14 cellular contexts compared by ENCODE assay signal in the genomic region with DNA sequence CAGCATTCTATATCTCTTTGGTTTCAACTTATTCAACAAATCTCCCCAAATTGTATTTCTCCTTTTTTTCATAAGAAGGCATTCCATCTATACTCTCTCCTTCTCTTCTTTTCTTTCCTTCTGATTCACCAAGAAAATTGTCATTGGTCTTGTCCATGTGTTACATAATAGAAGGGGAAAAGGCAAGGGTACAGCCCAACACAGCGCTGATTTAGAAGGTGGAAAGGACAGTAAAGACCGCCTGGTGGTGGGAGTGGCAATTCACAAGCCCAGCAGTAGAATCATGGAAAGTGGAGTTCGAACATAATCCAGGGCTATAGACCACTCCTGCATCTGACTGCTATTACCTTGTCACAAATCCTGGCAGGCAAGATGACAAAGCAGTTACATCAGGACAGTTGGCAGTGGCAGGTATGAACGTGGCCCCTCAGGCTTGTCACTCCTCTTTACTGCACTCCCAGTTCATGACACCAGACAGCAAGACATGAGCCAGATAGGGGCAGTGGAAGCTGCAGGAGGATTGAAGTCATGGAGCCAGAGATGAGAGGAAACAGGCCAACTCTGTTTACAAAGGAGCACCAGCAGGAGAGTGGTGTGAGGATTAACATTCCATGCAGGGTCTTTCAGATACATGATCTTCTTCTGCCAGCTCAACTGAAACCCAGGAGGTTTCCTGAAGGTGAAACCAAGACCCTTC. TPM values are rescaled to one million over a fixed set of nuclear protein-coding genes. Genes with fewer than 3 reads are reported as not detected.
A peak's percentile ranks its signal among the peaks of the same experiment; 100 is the strongest.
DNase-seq lines count a peak whose midpoint lies in the region; ATAC-seq and TF ChIP-seq lines count a peak whose summit lies in the region.
"Had no signal": no experiment of that assay in that cellular context is flagged by ENCODE, and none has a peak within 500 bp of the region (broad histone marks: within the 10 kb centered on the region; RNA-seq: fewer than 3 reads in every experiment).

No MANE protein-coding gene starts in this region.

- peaks cover 0 to 8% of the 10 kb centered on the region in 2 experiments; a peak in 1 of 4 replicates for H3K4me1 ChIP-seq in SK-N-SH (ENCODE audit: control insufficient read depth in 1 of 2, insufficient read depth in 2 of 2, low read depth in 1 of 2, low read length in 1 of 2)

- H3K36me3 ChIP-seq in SK-N-SH (replicated peaks in 1 of 2; ENCODE audit: control insufficient read depth in 1 of 2, insufficient read depth in 2 of 2, low read length in 1 of 2) = no peaks in the 10 kb centered on the region

- WGBS in SK-N-SH (ENCODE audit: low lambda C conversion rate) = 36% methylated on average over 4 of the region's 4 CpGs

- CTCF ChIA-PET in activated CD8-positive, alpha-beta T cell treated with anti-CD3 and anti-CD28 coated beads for 36 hours (lab: Charles Lee) = interaction anchor here (1.0 to 11.1 kb wide), 7 partner anchors 44 to 156 kb away, joined by 3 to 360 read pairs (median 43); no protein-coding TSS in a partner anchor
- CTCF ChIA-PET in activated CD8-positive, alpha-beta T cell treated with anti-CD3 and anti-CD28 coated beads, Interleukin-2, amount 10 ng/mL, durations not matched to agents 7 days and 5 days (lab: Charles Lee) = interaction anchor here (1.1 to 18.3 kb wide), 11 partner anchors 16 to 167 kb away, joined by 3 to 555 read pairs (median 60); no protein-coding TSS in a partner anchor
- CTCF ChIA-PET in WTC11 (lab: Charles Lee) (interaction anchor here (0.6 to 4.1 kb wide), 5 partner anchors 14 to 652 kb away, joined by 3 to 54 read pairs (median 4); no protein-coding TSS in a partner anchor), SK-N-SH (lab: Yijun Ruan, JAX) (no interaction called here)

- no peak for TF ChIP-seq CTCF in activated CD8-positive, alpha-beta T cell treated with anti-CD3 and anti-CD28 coated beads for 36 hours (IDR thresholded peaks at IDR 0.05)
- TF ChIP-seq CTCF in WTC11 (IDR thresholded peaks at IDR 0.05) (no peak), SK-N-SH (IDR thresholded peaks at IDR 0.05) (no peak)

- H3K27me3 Mint-ChIP-seq in activated CD8-positive, alpha-beta T cell treated with anti-CD3 and anti-CD28 coated beads for 36 hours = no peaks in the 10 kb centered on the region
- H3K27me3 Mint-ChIP-seq in activated CD8-positive, alpha-beta T cell treated with anti-CD3 and anti-CD28 coated beads, Interleukin-2, amount 10 ng/mL, durations not matched to agents 7 days and 5 days (ENCODE audit: low read depth) = no peaks in the 10 kb centered on the region
- peaks cover 31% of the 10 kb centered on the region for H3K27me3 Mint-ChIP-seq in WTC11 (ENCODE audit: low read depth)
- no peaks in the 10 kb centered on the region for H3K27me3 Mint-ChIP-seq in stimulated activated naive B cell treated with anti-CD40 and anti-IgM and Interleukin-4, amounts not matched to agents 10 μg/mL and 1 μg/mL and 100 μg/mL, for 72 hours
- H3K27me3 Mint-ChIP-seq: activated naive CD8-positive, alpha-beta T cell treated with anti-CD3 and anti-CD28 coated beads, Interleukin-2, amount 10 ng/mL, durations not matched to agents 7 days and 5 days had no signal

- no peak for TF ChIP-seq RAD21 in SK-N-SH (IDR thresholded peaks at IDR 0.05; ENCODE audit: low read length)

- no peaks in the 10 kb centered on the region for H3K79me2 ChIP-seq in SK-N-SH (ENCODE audit: insufficient read depth)

- H3K4me2 ChIP-seq in SK-N-SH = no peak overlapping the region

- H3K27me3 ChIP-seq in SK-N-SH (ENCODE audit: insufficient read depth) = no peaks in the 10 kb centered on the region; the same call in 1 of the 2 replicates

- H3K9me3 Mint-ChIP-seq in activated CD8-positive, alpha-beta T cell treated with anti-CD3 and anti-CD28 coated beads for 36 hours = peaks cover 2% of the 10 kb centered on the region
- no peaks in the 10 kb centered on the region for H3K9me3 Mint-ChIP-seq in activated CD8-positive, alpha-beta T cell treated with anti-CD3 and anti-CD28 coated beads, Interleukin-2, amount 10 ng/mL, durations not matched to agents 7 days and 5 days (ENCODE audit: insufficient read depth)
- no peaks in the 10 kb centered on the region for H3K9me3 Mint-ChIP-seq in WTC11
- H3K9me3 Mint-ChIP-seq in stimulated activated naive B cell treated with anti-CD40 and anti-IgM and Interleukin-4, amounts not matched to agents 10 μg/mL and 1 μg/mL and 100 μg/mL, for 72 hours = peaks cover 2 to 3% of the 10 kb centered on the region in 2 donors
- H3K9me3 Mint-ChIP-seq: activated naive CD8-positive, alpha-beta T cell treated with anti-CD3 and anti-CD28 coated beads, Interleukin-2, amount 10 ng/mL, durations not matched to agents 7 days and 5 days had no signal

- H3K9me3 ChIP-seq in SK-N-SH = no peaks in the 10 kb centered on the region

- H3K9me2 ChIP-seq in SK-N-SH = no peaks in the 10 kb centered on the region

- no peaks in the 10 kb centered on the region for H4K20me1 ChIP-seq in SK-N-SH (ENCODE audit: insufficient read depth)

- ATAC-seq in activated CD8-positive, alpha-beta T cell treated with anti-CD3 and anti-CD28 coated beads for 36 hours = no peak
- ATAC-seq in activated CD8-positive, alpha-beta T cell treated with anti-CD3 and anti-CD28 coated beads, Interleukin-2, amount 10 ng/mL, durations not matched to agents 7 days and 5 days = no peak
- ATAC-seq in WTC11 = peak; percentile 8
- ATAC-seq in stimulated activated naive B cell treated with anti-CD40 and anti-IgM and Interleukin-4, amounts not matched to agents 10 μg/mL and 1 μg/mL and 100 μg/mL, for 72 hours (replicated peaks) = no peak
- no peak for ATAC-seq in HG02885 (IDR thresholded peaks at IDR 0.05; ENCODE audit: poor library complexity, unreplicated experiment)
- ATAC-seq in HG03045 (IDR thresholded peaks at IDR 0.05; ENCODE audit: unreplicated experiment) = no peak

- intact Hi-C loops in activated CD8-positive, alpha-beta T cell treated with anti-CD3 and anti-CD28 coated beads for 36 hours (cut with micrococcal nuclease) = no loop called here

- peaks cover 44% of the 10 kb centered on the region for H3K4me1 Mint-ChIP-seq in activated CD8-positive, alpha-beta T cell treated with anti-CD3 and anti-CD28 coated beads for 36 hours (ENCODE audit: low read depth)
- peaks cover 46% of the 10 kb centered on the region for H3K4me1 Mint-ChIP-seq in activated CD8-positive, alpha-beta T cell treated with anti-CD3 and anti-CD28 coated beads, Interleukin-2, amount 10 ng/mL, durations not matched to agents 7 days and 5 days (ENCODE audit: low read depth)
- H3K4me1 Mint-ChIP-seq in WTC11 = peaks cover 50% of the 10 kb centered on the region
- peaks cover 33 to 59% of the 10 kb centered on the region in 2 donors for H3K4me1 Mint-ChIP-seq in stimulated activated naive B cell treated with anti-CD40 and anti-IgM and Interleukin-4, amounts not matched to agents 10 μg/mL and 1 μg/mL and 100 μg/mL, for 72 hours

- no peak for DNase-seq in activated CD8-positive, alpha-beta T cell treated with anti-CD3 and anti-CD28 coated beads for 36 hours
- no peak for DNase-seq in activated CD8-positive, alpha-beta T cell treated with anti-CD3 and anti-CD28 coated beads, Interleukin-2, amount 10 ng/mL, durations not matched to agents 7 days and 5 days
- DNase-seq in WTC11 (ENCODE audit: low spot score) (no peak), islet precursor cell (peak; percentile 91), SK-N-SH (no peak)
- no peak for DNase-seq in stimulated activated naive B cell treated with anti-CD40 and anti-IgM and Interleukin-4, amounts not matched to agents 10 μg/mL and 1 μg/mL and 100 μg/mL, for 72 hours
- DNase-seq: activated naive CD8-positive, alpha-beta T cell treated with anti-CD3 and anti-CD28 coated beads, Interleukin-2, amount 10 ng/mL, durations not matched to agents 7 days and 5 days; DMS153; foreskin fibroblast; NCI-H1436 treated with DMSO at 0.1 percent for 48 hours; NCI-H69 had no signal

- peaks cover 4% of the 10 kb centered on the region for H3F3A ChIP-seq in SK-N-SH (replicated peaks; ENCODE audit: insufficient read depth)

- POLR2A ChIA-PET in activated CD8-positive, alpha-beta T cell treated with anti-CD3 and anti-CD28 coated beads for 36 hours (lab: Charles Lee) = interaction anchor here (0.6 to 7.0 kb wide), 2 partner anchors 156 to 1154 kb away, joined by 3 to 44 read pairs; no protein-coding TSS in a partner anchor
- POLR2A ChIA-PET in activated CD8-positive, alpha-beta T cell treated with anti-CD3 and anti-CD28 coated beads, Interleukin-2, amount 10 ng/mL, durations not matched to agents 7 days and 5 days (lab: Charles Lee) = interaction anchor here (0.5 to 4.5 kb wide), 5 partner anchors 37 to 156 kb away, joined by 3 to 35 read pairs (median 3); no protein-coding TSS in a partner anchor
- POLR2A ChIA-PET in WTC11 (lab: Charles Lee) = no interaction called here
- POLR2A ChIA-PET in SK-N-SH (lab: Yijun Ruan, JAX) = no interaction called here

- H3K36me3 Mint-ChIP-seq in activated CD8-positive, alpha-beta T cell treated with anti-CD3 and anti-CD28 coated beads for 36 hours (ENCODE audit: low read depth) = peaks cover 46% of the 10 kb centered on the region
- peaks cover 18% of the 10 kb centered on the region for H3K36me3 Mint-ChIP-seq in activated CD8-positive, alpha-beta T cell treated with anti-CD3 and anti-CD28 coated beads, Interleukin-2, amount 10 ng/mL, durations not matched to agents 7 days and 5 days (ENCODE audit: low read depth)
- no peaks in the 10 kb centered on the region for H3K36me3 Mint-ChIP-seq in WTC11
- H3K36me3 Mint-ChIP-seq in stimulated activated naive B cell treated with anti-CD40 and anti-IgM and Interleukin-4, amounts not matched to agents 10 μg/mL and 1 μg/mL and 100 μg/mL, for 72 hours = peaks cover 35 to 59% of the 10 kb centered on the region in 2 donors

- no peak for TF ChIP-seq EP300 in SK-N-SH (IDR thresholded peaks at IDR 0.05; ENCODE audit: borderline replicate concordance in 1 of 2, low read depth in 1 of 2, low read length in 1 of 2)

- H2AFZ ChIP-seq in SK-N-SH (ENCODE audit: low read depth) = no peak overlapping the region

- H3K27ac Mint-ChIP-seq in activated CD8-positive, alpha-beta T cell treated with anti-CD3 and anti-CD28 coated beads for 36 hours = peak overlapping the region; percentile 99
- no peak overlapping the region for H3K27ac Mint-ChIP-seq in activated CD8-positive, alpha-beta T cell treated with anti-CD3 and anti-CD28 coated beads, Interleukin-2, amount 10 ng/mL, durations not matched to agents 7 days and 5 days
- H3K27ac Mint-ChIP-seq in WTC11 = no peak overlapping the region
- H3K27ac Mint-ChIP-seq in stimulated activated naive B cell treated with anti-CD40 and anti-IgM and Interleukin-4, amounts not matched to agents 10 μg/mL and 1 μg/mL and 100 μg/mL, for 72 hours = peak overlapping the region; percentile 87
- H3K27ac Mint-ChIP-seq: activated naive CD8-positive, alpha-beta T cell treated with anti-CD3 and anti-CD28 coated beads, Interleukin-2, amount 10 ng/mL, durations not matched to agents 7 days and 5 days had no signal

- no peak overlapping the region for H3K9ac ChIP-seq in SK-N-SH

- no peak overlapping the region for H3K4me3 ChIP-seq in SK-N-SH (ENCODE audit: low read depth in 2 of 2, low read length in 1 of 2)
- H3K4me3 ChIP-seq: skin epidermis had no signal

- no peak overlapping the region for H3K27ac ChIP-seq in SK-N-SH (ENCODE audit: low read depth in 2 of 2, low read length in 1 of 2)

- peak overlapping the region; percentile 98 for H3K4me3 Mint-ChIP-seq in activated CD8-positive, alpha-beta T cell treated with anti-CD3 and anti-CD28 coated beads for 36 hours
- H3K4me3 Mint-ChIP-seq in activated CD8-positive, alpha-beta T cell treated with anti-CD3 and anti-CD28 coated beads, Interleukin-2, amount 10 ng/mL, durations not matched to agents 7 days and 5 days = no peak overlapping the region
- no peak overlapping the region for H3K4me3 Mint-ChIP-seq in WTC11
- peak overlapping the region in 1 of 2 donors; percentile 87 for H3K4me3 Mint-ChIP-seq in stimulated activated naive B cell treated with anti-CD40 and anti-IgM and Interleukin-4, amounts not matched to agents 10 μg/mL and 1 μg/mL and 100 μg/mL, for 72 hours

RNA-seq across cellular contexts. Expression of gene TNFAIP3, which starts 2.1 kb away (rescaled TPM):
- 100 to 1,000 TPM; 399 to 402 TPM for total RNA-seq in activated CD8-positive, alpha-beta T cell treated with anti-CD3 and anti-CD28 coated beads for 36 hours
- 10 to 100 TPM; 29.6 to 34.5 TPM for total RNA-seq in activated CD8-positive, alpha-beta T cell treated with anti-CD3 and anti-CD28 coated beads, Interleukin-2, amount 10 ng/mL, durations not matched to agents 7 days and 5 days
- 3.0 to 4.7 TPM (median 4.2 TPM) in 3 replicates for total RNA-seq in WTC11 (2021)
- 1.0 and 1.1 TPM in 2 replicates for polyA plus RNA-seq in SK-N-SH (2012; rRNA removed)
- 0.42 and 0.45 TPM in 2 replicates for polyA plus RNA-seq in SK-N-SH (2012; cell fraction: cytosol; rRNA removed)
- 2.4 and 3.2 TPM in 2 replicates for polyA plus RNA-seq in SK-N-SH (2012; cell fraction: nucleus; rRNA removed)

Comparison
In these comparisons a context has a peak if more than half of its experiments do, and no peak if none do; other contexts are left out.
1. H3K27ac Mint-ChIP-seq: peak in activated CD8-positive, alpha-beta T cell treated with anti-CD3 and anti-CD28 coated beads for 36 hours (single experiment) and stimulated activated naive B cell treated with anti-CD40 and anti-IgM and Interleukin-4, amounts not matched to agents 10 μg/mL and 1 μg/mL and 100 μg/mL, for 72 hours (single experiment); none in activated CD8-positive, alpha-beta T cell treated with anti-CD3 and anti-CD28 coated beads, Interleukin-2, amount 10 ng/mL, durations not matched to agents 7 days and 5 days (single experiment) and WTC11 (single experiment).
2. RNA of gene TNFAIP3, which starts 2.1 kb away (total RNA-seq): 399 to 402 TPM in activated CD8-positive, alpha-beta T cell treated with anti-CD3 and anti-CD28 coated beads for 36 hours; 29.6 to 34.5 TPM in activated CD8-positive, alpha-beta T cell treated with anti-CD3 and anti-CD28 coated beads, Interleukin-2, amount 10 ng/mL, durations not matched to agents 7 days and 5 days and 3.0 to 4.7 TPM in WTC11; every median in the first group is over 10 times any median in the second.
3. POLR2A ChIA-PET loops: an anchor here in activated CD8-positive, alpha-beta T cell treated with anti-CD3 and anti-CD28 coated beads for 36 hours (0.6 to 7.0 kb wide) and activated CD8-positive, alpha-beta T cell treated with anti-CD3 and anti-CD28 coated beads, Interleukin-2, amount 10 ng/mL, durations not matched to agents 7 days and 5 days (0.5 to 4.5 kb wide); none called in WTC11 and SK-N-SH.